8 cellular contexts compared by ENCODE assay signal in genomic region chr2:170873035-170873692, GRCh38. TPM values are rescaled to one million over a fixed set of nuclear protein-coding genes. Genes with fewer than 3 reads are reported as not detected.
A peak's percentile ranks its signal among the peaks of the same experiment; 100 is the strongest.
DNase-seq lines count a peak whose midpoint lies in the region; ATAC-seq, FAIRE-seq and TF ChIP-seq lines count a peak whose summit lies in the region.

No MANE protein-coding gene starts in this region.

- no peaks in the 10 kb centered on the region for H3K79me2 ChIP-seq in keratinocyte (ENCODE audit: control insufficient read depth, insufficient read depth, low read length)

- H3K9ac ChIP-seq in keratinocyte (ENCODE audit: control insufficient read depth, extremely low read depth, insufficient read depth, low read length): no peak overlapping the region

- peak; percentile 89 for TF ChIP-seq CTCF in WI38 (IDR thresholded peaks at IDR 0.05; ENCODE audit: low read depth, low read length)
- peak; percentile 95 for TF ChIP-seq CTCF in cardiac fibroblast (IDR thresholded peaks at IDR 0.05; ENCODE audit: low read depth, low read length)
- TF ChIP-seq CTCF in keratinocyte (optimal IDR thresholded peaks at IDR 0.05 in 1 of 3, IDR thresholded peaks at IDR 0.05 in 1 of 3, conservative IDR thresholded peaks at IDR 0.05 in 1 of 3; ENCODE audit: extremely low read depth in 1 of 3, insufficient read depth in 2 of 3, low read length in 3 of 3): peak; percentile 89 to 98 (median 96)

- no peaks in the 10 kb centered on the region for H3K27me3 ChIP-seq in keratinocyte (ENCODE audit: control insufficient read depth, extremely low read depth, insufficient read depth, low read length)

- H3K27ac ChIP-seq in keratinocyte (ENCODE audit: control insufficient read depth, insufficient read depth, low read length): no peak overlapping the region

- DNase-seq in NK-92 treated with Interleukin-12 subunit alpha and Interleukin-12 subunit beta, amount 100 ng/mL, for 24 hours (lab: John Stamatoyannopoulos, UW): peak; percentile 61
- no peak for DNase-seq in NK-92 (lab: John Stamatoyannopoulos, UW; ENCODE audit: unreplicated experiment)
- DNase-seq in NCI-H2107 treated with DMSO at 0.1 percent for 48 hours (lab: John Stamatoyannopoulos, UW; ENCODE audit: unreplicated experiment): peak; percentile 58
- DNase-seq in cardiac fibroblast (ENCODE audit: low read depth in 2 of 2): peak; percentile 73 to 75
- no peak for DNase-seq in keratinocyte (ENCODE audit: low read depth, low spot score)
- peak; percentile 60 to 77 for DNase-seq in stimulated activated CD4-positive, alpha-beta T cell treated with anti-CD3 and anti-CD28 coated beads, Interleukin-15, amount 100 ng/mL, for 48 hours (ENCODE audit: low read depth in 2 of 2)

- peak overlapping the region; percentile 61 for H3K4me2 ChIP-seq in keratinocyte (ENCODE audit: control insufficient read depth, extremely low read depth, insufficient read depth, low read depth, low read length)

- H3K4me3 ChIP-seq in WI38 (ENCODE audit: low read depth, low read length) (peak overlapping the region; percentile 30; the same call in 1 of the 2 replicates), cardiac fibroblast (replicated peaks in 1 of 2; ENCODE audit: low read depth in 2 of 2, low read length in 2 of 2) (no peak overlapping the region), keratinocyte (ENCODE audit: control insufficient read depth in 2 of 3, extremely low read depth in 1 of 3, insufficient read depth in 2 of 3, low read depth in 1 of 3, low read length in 3 of 3) (peak overlapping the region in 2 of 3 experiments; percentile 4 to 29)

- no peaks in the 10 kb centered on the region for H3K9me1 ChIP-seq in keratinocyte (ENCODE audit: control insufficient read depth, extremely low read depth, insufficient read depth, low read length)

- H2AFZ ChIP-seq in keratinocyte (ENCODE audit: control insufficient read depth, low read length): peak overlapping the region; percentile 56

- no peaks in the 10 kb centered on the region for H4K20me1 ChIP-seq in keratinocyte (ENCODE audit: control insufficient read depth, extremely low read depth, insufficient read depth, low read length)

- dilution Hi-C loops in keratinocyte (cut with MboI; ENCODE audit: extremely low pct_ligation_motif_present, low sequenced_read_pairs): no loop called here

- H3K36me3 ChIP-seq in keratinocyte (ENCODE audit: control insufficient read depth in 2 of 2, extremely low read depth in 1 of 2, insufficient read depth in 2 of 2, low read length in 2 of 2): no peaks in the 10 kb centered on the region

- ATAC-seq in HG02885 (IDR thresholded peaks at IDR 0.05; ENCODE audit: poor library complexity, unreplicated experiment): peak; percentile 96

- no peaks in the 10 kb centered on the region for H3K9me3 ChIP-seq in keratinocyte (ENCODE audit: control insufficient read depth, low read depth, low read length)

- peak; percentile 82 for FAIRE-seq in keratinocyte (lab: Jason Lieb, UNC)

- H3K4me1 ChIP-seq in keratinocyte (ENCODE audit: control insufficient read depth, extremely low read depth, insufficient read depth, low read length): peaks cover 15% of the 10 kb centered on the region

RNA-seq across cellular contexts. Expression of gene GORASP2, which starts 55.9 kb away (rescaled TPM):
- 120 to 160 TPM (median 125 TPM) in 3 replicates for polyA plus RNA-seq in keratinocyte
- 24.0 TPM for polyA plus RNA-seq in keratinocyte (2011; ENCODE audit: low read depth)
- polyA plus RNA-seq in keratinocyte (2011; cell fraction: cytosol; rRNA removed): 122 and 164 TPM in 2 replicates
- polyA plus RNA-seq in keratinocyte (2011; cell fraction: nucleus; rRNA removed): 131 TPM in 2 replicates
- polyA plus RNA-seq in keratinocyte (2012; ENCODE audit: low replicate concordance): 62.2 and 84.2 TPM in 2 replicates
- polyA minus RNA-seq in keratinocyte: 91.1 to 102 TPM (median 98.5 TPM) in 3 replicates
- 113 TPM for polyA minus RNA-seq in keratinocyte (2011; cell fraction: cytosol; rRNA and poly(A)+ RNA removed)
- polyA minus RNA-seq in keratinocyte (2011; cell fraction: nucleus; rRNA and poly(A)+ RNA removed): 34.8 and 53.3 TPM in 2 replicates

RNA-seq across cellular contexts. Expression of gene GAD1, which starts 56.5 kb away (rescaled TPM):
- polyA plus RNA-seq in keratinocyte: 4.5 to 9.4 TPM (median 5.9 TPM) in 3 replicates
- 1.5 TPM for polyA plus RNA-seq in keratinocyte (2011; ENCODE audit: low read depth)
- polyA plus RNA-seq in keratinocyte (2011; cell fraction: cytosol; rRNA removed): 4.8 and 7.4 TPM in 2 replicates
- 20.0 and 22.9 TPM in 2 replicates for polyA plus RNA-seq in keratinocyte (2011; cell fraction: nucleus; rRNA removed)
- polyA plus RNA-seq in keratinocyte (2012; ENCODE audit: low replicate concordance): 2.7 and 7.6 TPM in 2 replicates
- polyA minus RNA-seq in keratinocyte: 1.9 to 6.6 TPM (median 3.0 TPM) in 3 replicates
- polyA minus RNA-seq in keratinocyte (2011; cell fraction: cytosol; rRNA and poly(A)+ RNA removed): 3.5 TPM
- 4.9 and 6.1 TPM in 2 replicates for polyA minus RNA-seq in keratinocyte (2011; cell fraction: nucleus; rRNA and poly(A)+ RNA removed)

Comparison
In these comparisons a context has a peak if more than half of its experiments do, and no peak if none do; other contexts are left out.
1. DNase-seq: peak in NK-92 treated with Interleukin-12 subunit alpha and Interleukin-12 subunit beta, amount 100 ng/mL, for 24 hours (single experiment), NCI-H2107 treated with DMSO at 0.1 percent for 48 hours (single experiment), cardiac fibroblast (2 of 2) and stimulated activated CD4-positive, alpha-beta T cell treated with anti-CD3 and anti-CD28 coated beads, Interleukin-15, amount 100 ng/mL, for 48 hours (2 of 2); none in NK-92 (single experiment) and keratinocyte (single experiment).
2. H3K4me3 ChIP-seq: peak in WI38 (single experiment) and keratinocyte (2 of 3); none in cardiac fibroblast (0 of 2).
3. Peak in every context shown above with its lines, with median percentiles within 50 percentile points of each other: CTCF ChIP-seq.